ENCODE assay signal across 12 cellular contexts in the genomic region with DNA sequence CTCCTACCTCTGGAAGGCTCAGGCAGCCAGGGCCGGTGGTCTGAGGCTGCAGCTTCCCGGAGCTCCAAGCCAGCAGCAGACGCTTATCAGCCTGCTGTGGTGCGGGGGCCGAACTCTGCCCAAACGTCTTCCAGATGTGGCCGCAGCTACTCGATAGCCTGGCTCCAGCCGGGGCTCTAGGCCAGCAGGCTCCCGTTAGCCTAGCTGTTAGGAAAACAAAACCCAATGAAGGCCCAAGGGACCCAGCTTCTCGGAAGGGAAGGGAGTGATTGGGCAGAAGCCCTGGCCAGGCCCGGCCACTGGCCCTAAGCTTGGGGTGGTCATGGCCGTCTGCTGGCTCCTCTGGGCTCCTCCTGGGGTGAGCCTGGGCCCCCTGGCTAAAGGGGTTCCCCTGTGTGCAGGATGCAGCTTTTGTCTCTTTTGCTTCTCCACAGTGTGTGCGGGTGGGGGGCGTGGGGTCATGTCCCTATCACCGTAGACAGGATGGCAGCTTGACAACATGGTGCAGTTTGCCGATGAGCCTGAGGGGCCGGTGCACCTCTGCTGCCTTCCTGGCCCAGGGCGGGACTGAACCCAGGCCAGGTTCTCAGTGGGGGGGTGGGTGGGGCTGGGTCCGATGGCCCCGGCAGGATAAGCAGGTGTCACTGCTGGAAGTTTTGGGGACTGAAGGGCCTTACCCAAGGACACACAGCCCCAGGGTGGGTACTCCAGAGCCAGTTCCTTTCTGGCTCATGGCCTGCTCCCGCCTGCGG. TPM values are rescaled to one million over a fixed set of nuclear protein-coding genes. Genes with fewer than 3 reads are reported as not detected.
DNase-seq lines count a peak whose midpoint lies in the region; TF ChIP-seq lines count a peak whose summit lies in the region.
"Had no signal": no experiment of that assay in that cellular context is flagged by ENCODE, and none has a peak within 500 bp of the region (broad histone marks: within the 10 kb centered on the region; RNA-seq: fewer than 3 reads in every experiment).

No MANE protein-coding gene starts in this region.

- POLR2A ChIA-PET in activated CD4-positive, alpha-beta T cell treated with anti-CD3 and anti-CD28 coated beads, Interleukin-2, amount 10 ng/mL, durations not matched to agents 7 days and 5 days (lab: Charles Lee) = no interaction called here

- no peaks in the 10 kb centered on the region for H3K36me3 ChIP-seq in vagina
- H3K36me3 ChIP-seq: breast epithelium, MG63 had no signal

- intact Hi-C loops in vagina (cut with DNase I) = no loop called here

- peaks cover 28% of the 10 kb centered on the region for H3K9me3 Mint-ChIP-seq in nephron progenitor cell
- H3K9me3 Mint-ChIP-seq in activated CD4-positive, alpha-beta T cell treated with anti-CD3 and anti-CD28 coated beads, Interleukin-2, amount 10 ng/mL, durations not matched to agents 7 days and 5 days = peaks cover 15% of the 10 kb centered on the region

- peaks cover 40% of the 10 kb centered on the region for H3K4me1 ChIP-seq in vagina
- H3K4me1 ChIP-seq: breast epithelium had no signal

- H3K9me3 ChIP-seq in vagina = peaks cover 10% of the 10 kb centered on the region

- TF ChIP-seq POLR2A in vagina (IDR thresholded peaks at IDR 0.05) = no peak

- H3K36me3 Mint-ChIP-seq in nephron progenitor cell (ENCODE audit: low read depth) = peaks cover 17% of the 10 kb centered on the region
- peaks cover 2% of the 10 kb centered on the region for H3K36me3 Mint-ChIP-seq in activated CD4-positive, alpha-beta T cell treated with anti-CD3 and anti-CD28 coated beads, Interleukin-2, amount 10 ng/mL, durations not matched to agents 7 days and 5 days (ENCODE audit: low read depth)

- H3K27ac ChIP-seq in vagina = peak overlapping the region; percentile 47

- CTCF ChIA-PET in activated CD4-positive, alpha-beta T cell treated with anti-CD3 and anti-CD28 coated beads, Interleukin-2, amount 10 ng/mL, durations not matched to agents 7 days and 5 days (lab: Charles Lee) = no interaction called here

- TF ChIP-seq CTCF in fibroblast of the aortic adventitia (IDR thresholded peaks at IDR 0.05; ENCODE audit: insufficient read depth, low read length) (no peak), nephron progenitor cell (IDR thresholded peaks at IDR 0.05) (no peak), vagina (IDR thresholded peaks at IDR 0.05) (no peak)

- H3K27ac Mint-ChIP-seq in nephron progenitor cell = peak overlapping the region; percentile 68
- no peak overlapping the region for H3K27ac Mint-ChIP-seq in activated CD4-positive, alpha-beta T cell treated with anti-CD3 and anti-CD28 coated beads, Interleukin-2, amount 10 ng/mL, durations not matched to agents 7 days and 5 days

- no peaks in the 10 kb centered on the region for H3K27me3 Mint-ChIP-seq in nephron progenitor cell (ENCODE audit: low read depth, poor library complexity)
- H3K27me3 Mint-ChIP-seq in activated CD4-positive, alpha-beta T cell treated with anti-CD3 and anti-CD28 coated beads, Interleukin-2, amount 10 ng/mL, durations not matched to agents 7 days and 5 days = peaks cover 5% of the 10 kb centered on the region

- peaks cover 43% of the 10 kb centered on the region for H3K4me1 Mint-ChIP-seq in nephron progenitor cell
- H3K4me1 Mint-ChIP-seq in activated CD4-positive, alpha-beta T cell treated with anti-CD3 and anti-CD28 coated beads, Interleukin-2, amount 10 ng/mL, durations not matched to agents 7 days and 5 days = peaks cover 16% of the 10 kb centered on the region

- H3K4me3 Mint-ChIP-seq in nephron progenitor cell = no peak overlapping the region
- H3K4me3 Mint-ChIP-seq in activated CD4-positive, alpha-beta T cell treated with anti-CD3 and anti-CD28 coated beads, Interleukin-2, amount 10 ng/mL, durations not matched to agents 7 days and 5 days = no peak overlapping the region

- H3K4me3 ChIP-seq in fibroblast of the aortic adventitia (ENCODE audit: low read depth, low read length) (no peak overlapping the region), vagina (no peak overlapping the region)
- H3K4me3 ChIP-seq: breast epithelium, MG63 had no signal

- no peaks in the 10 kb centered on the region for H3K27me3 ChIP-seq in vagina
- H3K27me3 ChIP-seq: breast epithelium, MG63 had no signal

- DNase-seq in RPMI7951 (ENCODE audit: low read depth) (peak; percentile 96), fibroblast of the aortic adventitia (ENCODE audit: low read depth) (peak; percentile 97), nephron progenitor cell (peak; percentile 61), vagina (ENCODE audit: extremely low spot score in 2 of 2) (no peak), GM19240 (ENCODE audit: insufficient read length, low spot score) (no peak), HCEC 1CT (no peak), AML-193 (lab: John Stamatoyannopoulos, UW) (no peak)
- DNase-seq in activated CD4-positive, alpha-beta T cell treated with anti-CD3 and anti-CD28 coated beads, Interleukin-2, amount 10 ng/mL, durations not matched to agents 7 days and 5 days = no peak
- DNase-seq: activated CD4-positive, alpha-beta T cell treated with anti-CD3 and anti-CD28 coated beads for 48 hours; retina had no signal

RNA-seq across cellular contexts. Expression of a gene that starts 18.7 kb away (rescaled TPM):
- not detected in 2 replicates for total RNA-seq in RPMI7951 (2014; rRNA removed; shearing (Covaris generic))
- total RNA-seq in fibroblast of the aortic adventitia (ENCODE audit: low replicate concordance) (not detected in 2 replicates), vagina (not detected)
- total RNA-seq in activated CD4-positive, alpha-beta T cell treated with anti-CD3 and anti-CD28 coated beads, Interleukin-2, amount 10 ng/mL, durations not matched to agents 7 days and 5 days = not detected
- total RNA-seq: breast epithelium had no signal

RNA-seq across cellular contexts. Expression of a gene that starts 27.2 kb away (rescaled TPM):
- 15.4 and 23.7 TPM in 2 replicates for total RNA-seq in RPMI7951 (2014; rRNA removed; shearing (Covaris generic))
- 0.74 and 7.3 TPM in 2 replicates for total RNA-seq in fibroblast of the aortic adventitia (ENCODE audit: low replicate concordance)
- total RNA-seq in vagina = 3.7 TPM
- 1 to 10 TPM; 1.6 to 2.0 TPM for total RNA-seq in activated CD4-positive, alpha-beta T cell treated with anti-CD3 and anti-CD28 coated beads, Interleukin-2, amount 10 ng/mL, durations not matched to agents 7 days and 5 days

RNA-seq across cellular contexts. Expression of a gene that starts 28.4 kb away (rescaled TPM):
- total RNA-seq in RPMI7951 (2014; rRNA removed; shearing (Covaris generic)) = 6.6 and 9.7 TPM in 2 replicates
- 0.16 TPM in 1 of 2 replicates, not detected in the other for total RNA-seq in fibroblast of the aortic adventitia (ENCODE audit: low replicate concordance)
- 2.0 TPM for total RNA-seq in vagina
- not detected for total RNA-seq in activated CD4-positive, alpha-beta T cell treated with anti-CD3 and anti-CD28 coated beads, Interleukin-2, amount 10 ng/mL, durations not matched to agents 7 days and 5 days

RNA-seq across cellular contexts. Expression of a gene that starts 46.3 kb away (rescaled TPM):
- total RNA-seq in RPMI7951 (2014; rRNA removed; shearing (Covaris generic)) = 2.4 TPM in 2 replicates
- total RNA-seq in fibroblast of the aortic adventitia (ENCODE audit: low replicate concordance) = 4.4 and 18.0 TPM in 2 replicates
- 9.1 TPM for total RNA-seq in vagina
- 1 to 10 TPM in 1 of 2 experiments, under 1 TPM in 1; 0.75 to 1.3 TPM for total RNA-seq in activated CD4-positive, alpha-beta T cell treated with anti-CD3 and anti-CD28 coated beads, Interleukin-2, amount 10 ng/mL, durations not matched to agents 7 days and 5 days

Comparison
In these comparisons a context has a peak if more than half of its experiments do, and no peak if none do; other contexts are left out.
1. DNase-seq: peak in RPMI7951 (single experiment), fibroblast of the aortic adventitia (single experiment) and nephron progenitor cell (single experiment); none in vagina (0 of 2), GM19240 (single experiment), HCEC 1CT (single experiment), activated CD4-positive, alpha-beta T cell treated with anti-CD3 and anti-CD28 coated beads, Interleukin-2, amount 10 ng/mL, durations not matched to agents 7 days and 5 days (single experiment) and AML-193 (0 of 2).